In genomic region chr9:91100878-91101450, GRCh38 we compare ENCODE assay signal across 8 cellular contexts.
A peak's percentile ranks its signal among the peaks of the same experiment; 100 is the strongest.
DNase-seq lines count a peak whose midpoint lies in the region; ATAC-seq and TF ChIP-seq lines count a peak whose summit lies in the region.

No MANE protein-coding gene starts in this region.

- ATAC-seq in stimulated activated naive CD8-positive, alpha-beta T cell treated with anti-CD3 and anti-CD28 coated beads, Interleukin-15, Interleukin-2, amounts not matched to agents 100 U/mL and 50 U/mL, for 24 hours: no peak
- no peak for ATAC-seq in naive thymus-derived CD8-positive, alpha-beta T cell
- ATAC-seq in HG02642 (IDR thresholded peaks at IDR 0.05; ENCODE audit: poor library complexity, unreplicated experiment): no peak

- peaks cover 4% of the 10 kb centered on the region for H3K36me3 Mint-ChIP-seq in stimulated activated naive CD8-positive, alpha-beta T cell treated with anti-CD3 and anti-CD28 coated beads, Interleukin-15, Interleukin-2, amounts not matched to agents 100 ng/mL and 50 ng/mL, for 24 hours (ENCODE audit: low read depth)
- H3K36me3 Mint-ChIP-seq in dendritic cell treated with granulocyte-macrophage colony-stimulating factor and Interleukin-4, amounts not matched to agents 40 ng/mL and 50 ng/mL, for 4 days (ENCODE audit: low read depth): no peaks in the 10 kb centered on the region
- peaks cover 0 to 8% (median 2%) of the 10 kb centered on the region in 3 donors for H3K36me3 Mint-ChIP-seq in naive thymus-derived CD8-positive, alpha-beta T cell

- no peak for DNase-seq in stimulated activated naive CD8-positive, alpha-beta T cell treated with anti-CD3 and anti-CD28 coated beads, Interleukin-15, Interleukin-2, amounts not matched to agents 100 U/mL and 50 U/mL, for 24 hours
- peak in 1 of 10 donors; percentile 7 for DNase-seq in naive thymus-derived CD8-positive, alpha-beta T cell
- no peak for DNase-seq in HEK293T (ENCODE audit: extremely low spot score)
- no peak for DNase-seq in stimulated activated CD4-positive, alpha-beta T cell treated with anti-CD3 and anti-CD28 coated beads, Interleukin-4, amount 100 ng/mL, for 4 hours
- DNase-seq in NCI-H446 (lab: John Stamatoyannopoulos, UW): no peak

- CTCF ChIA-PET in HEK293T (lab: Yijun Ruan, JAX): no interaction called here

- H3K4me3 Mint-ChIP-seq in stimulated activated naive CD8-positive, alpha-beta T cell treated with anti-CD3 and anti-CD28 coated beads, Interleukin-15, Interleukin-2, amounts not matched to agents 100 ng/mL and 50 ng/mL, for 24 hours: peak overlapping the region; percentile 79
- H3K4me3 Mint-ChIP-seq in dendritic cell treated with granulocyte-macrophage colony-stimulating factor and Interleukin-4, amounts not matched to agents 40 ng/mL and 50 ng/mL, for 4 days: no peak overlapping the region
- H3K4me3 Mint-ChIP-seq in naive thymus-derived CD8-positive, alpha-beta T cell: peak overlapping the region in 9 of 10 donors; percentile 36 to 71 (median 61)

- intact Hi-C loops in dendritic cell treated with granulocyte-macrophage colony-stimulating factor and Interleukin-4, amounts not matched to agents 40 ng/mL and 50 ng/mL, for 4 days (cut with micrococcal nuclease): no loop called here

- no peaks in the 10 kb centered on the region for H3K9me3 Mint-ChIP-seq in stimulated activated naive CD8-positive, alpha-beta T cell treated with anti-CD3 and anti-CD28 coated beads, Interleukin-15, Interleukin-2, amounts not matched to agents 100 ng/mL and 50 ng/mL, for 24 hours
- no peaks in the 10 kb centered on the region for H3K9me3 Mint-ChIP-seq in dendritic cell treated with granulocyte-macrophage colony-stimulating factor and Interleukin-4, amounts not matched to agents 40 ng/mL and 50 ng/mL, for 4 days
- H3K9me3 Mint-ChIP-seq in naive thymus-derived CD8-positive, alpha-beta T cell: peaks cover 0 to 4% (median 0%) of the 10 kb centered on the region in 9 donors

- POLR2A ChIA-PET in naive thymus-derived CD8-positive, alpha-beta T cell (lab: Charles Lee): interaction anchor here (1.3 kb wide), 1 partner anchor 64 kb away, joined by 4 read pairs; no protein-coding TSS in a partner anchor
- POLR2A ChIA-PET in HEK293T (lab: Yijun Ruan, JAX): no interaction called here

- H3K27me3 Mint-ChIP-seq in stimulated activated naive CD8-positive, alpha-beta T cell treated with anti-CD3 and anti-CD28 coated beads, Interleukin-15, Interleukin-2, amounts not matched to agents 100 ng/mL and 50 ng/mL, for 24 hours: no peaks in the 10 kb centered on the region
- H3K27me3 Mint-ChIP-seq in dendritic cell treated with granulocyte-macrophage colony-stimulating factor and Interleukin-4, amounts not matched to agents 40 ng/mL and 50 ng/mL, for 4 days: peaks cover 12% of the 10 kb centered on the region
- peaks cover 0 to 19% (median 6%) of the 10 kb centered on the region in 5 donors for H3K27me3 Mint-ChIP-seq in naive thymus-derived CD8-positive, alpha-beta T cell

- peak overlapping the region; percentile 87 for H3K27ac Mint-ChIP-seq in stimulated activated naive CD8-positive, alpha-beta T cell treated with anti-CD3 and anti-CD28 coated beads, Interleukin-15, Interleukin-2, amounts not matched to agents 100 ng/mL and 50 ng/mL, for 24 hours
- H3K27ac Mint-ChIP-seq in dendritic cell treated with granulocyte-macrophage colony-stimulating factor and Interleukin-4, amounts not matched to agents 40 ng/mL and 50 ng/mL, for 4 days: peak overlapping the region; percentile 68
- H3K27ac Mint-ChIP-seq in naive thymus-derived CD8-positive, alpha-beta T cell: peak overlapping the region in 6 of 10 donors; percentile 32 to 95 (median 48)

- H3K4me1 Mint-ChIP-seq in stimulated activated naive CD8-positive, alpha-beta T cell treated with anti-CD3 and anti-CD28 coated beads, Interleukin-15, Interleukin-2, amounts not matched to agents 100 ng/mL and 50 ng/mL, for 24 hours (ENCODE audit: low read depth): peaks cover 66% of the 10 kb centered on the region
- H3K4me1 Mint-ChIP-seq in dendritic cell treated with granulocyte-macrophage colony-stimulating factor and Interleukin-4, amounts not matched to agents 40 ng/mL and 50 ng/mL, for 4 days (ENCODE audit: low read depth): peaks cover 33% of the 10 kb centered on the region
- peaks cover 28 to 41% (median 35%) of the 10 kb centered on the region in 4 donors for H3K4me1 Mint-ChIP-seq in naive thymus-derived CD8-positive, alpha-beta T cell

TF ChIP-seq in HEK293T, 16 proteins besides CTCF, POLR2A, EP300 and RAD21:
- no peak for TF ChIP-seq TARDBP (IDR thresholded peaks at IDR 0.05)
- TF ChIP-seq HDGF (IDR thresholded peaks at IDR 0.05; ENCODE audit: borderline replicate concordance): no peak
- no peak for TF ChIP-seq CTBP1 (IDR thresholded peaks at IDR 0.05; ENCODE audit: borderline replicate concordance)
- no peak for TF ChIP-seq ELF4 (IDR thresholded peaks at IDR 0.05)
- no peak for TF ChIP-seq NFRKB (IDR thresholded peaks at IDR 0.05)
- no peak for TF ChIP-seq ARNT (IDR thresholded peaks at IDR 0.05)
- no peak for TF ChIP-seq BHLHE40 (IDR thresholded peaks at IDR 0.05; ENCODE audit: borderline replicate concordance)
- TF ChIP-seq FOXA1 (IDR thresholded peaks at IDR 0.05): no peak
- no peak for TF ChIP-seq FOXK2 (IDR thresholded peaks at IDR 0.05)
- TF ChIP-seq SP1 (IDR thresholded peaks at IDR 0.05): no peak
- no peak for TF ChIP-seq FOXM1 (IDR thresholded peaks at IDR 0.05; ENCODE audit: borderline replicate concordance)
